In the genomic region with DNA sequence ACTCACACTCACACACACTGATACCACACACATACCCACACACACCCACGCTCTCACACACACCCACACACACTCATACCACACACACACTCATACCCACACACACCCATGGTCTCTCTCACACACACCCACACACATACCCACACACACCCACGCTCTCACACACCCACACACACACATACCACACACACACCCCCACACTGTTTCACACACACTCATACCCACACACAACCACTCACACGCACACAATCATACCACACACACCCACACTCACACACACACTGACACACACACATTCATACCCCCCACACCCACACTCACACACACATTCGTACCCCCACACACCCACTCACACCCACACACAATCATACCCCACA, we compare ENCODE assay signal across 28 cellular contexts.
"Had no signal": no experiment of that assay in that cellular context is flagged by ENCODE, and none has a peak within 500 bp of the region (broad histone marks: within the 10 kb centered on the region; RNA-seq: fewer than 3 reads in every experiment).

No MANE protein-coding gene starts in this region.

- ATAC-seq: activated CD4-positive, CD25-positive, alpha-beta regulatory T cell treated with anti-CD3 and anti-CD28 coated beads, Interleukin-2, amount 50 U/mL, for 24 hours; effector memory CD8-positive, alpha-beta T cell; gastroesophageal sphincter had no signal

- DNase-seq: activated CD4-positive, alpha-beta memory T cell treated with anti-CD3 and anti-CD28 coated beads for 36 hours; activated CD4-positive, alpha-beta T cell treated with anti-CD3 and anti-CD28 coated beads, Interleukin-2, amount 10 ng/mL, durations not matched to agents 24 days and 14 days; activated CD8-positive, alpha-beta memory T cell treated with anti-CD3 and anti-CD28 coated beads, Interleukin-2, amount 50 U/mL, for 4 hours; activated effector memory CD4-positive, alpha-beta T cell treated with anti-CD3 and anti-CD28 coated beads, Interleukin-2, amount 50 U/mL, for 16 hours; activated naive CD4-positive, alpha-beta T cell treated with anti-CD3 and anti-CD28 coated beads for 36 hours; activated naive CD8-positive, alpha-beta T cell treated with anti-CD3 and anti-CD28 coated beads for 36 hours; activated T-cell treated with anti-CD3 and anti-CD28 coated beads, Interleukin-2, amount 50 U/mL, for 1 hour; adrenal gland; caudate nucleus; cortex of kidney; effector memory CD8-positive, alpha-beta T cell; erythroblast; left ventricle myocardium inferior; mesendoderm; psoas muscle; spleen; stimulated activated naive CD4-positive, alpha-beta T cell treated with Interleukin-2 at 50 U/mL for 16 hours; substantia nigra; T-helper 9 cell; thyroid gland; WERI-Rb-1 had no signal

- H3K9me3 ChIP-seq: adrenal gland, ascending aorta, neutrophil, psoas muscle, thyroid gland had no signal

- H3K4me2 ChIP-seq: hepatocyte had no signal

- H3K27me3 ChIP-seq: adrenal gland, ascending aorta, gastroesophageal sphincter, neutrophil, thyroid gland had no signal

- H3K27ac ChIP-seq: adrenal gland, ascending aorta, gastroesophageal sphincter, hepatocyte, left ventricle myocardium inferior, neutrophil, parathyroid adenoma, psoas muscle, spleen, thyroid gland, WERI-Rb-1 had no signal

- H3K79me2 ChIP-seq: hepatocyte, parathyroid adenoma had no signal

- H3K36me3 ChIP-seq: adrenal gland, left ventricle myocardium inferior, neutrophil, spleen, thyroid gland, WERI-Rb-1 had no signal

- H3K9ac ChIP-seq: parathyroid adenoma had no signal

- H3K4me3 ChIP-seq: adrenal gland, ascending aorta, gastroesophageal sphincter, hepatocyte, left ventricle myocardium inferior, lung, psoas muscle, spleen, thyroid gland had no signal

- H3K4me1 ChIP-seq: adrenal gland, gastroesophageal sphincter, left ventricle myocardium inferior, parathyroid adenoma, psoas muscle, spleen, thyroid gland had no signal

- H2AFZ ChIP-seq: hepatocyte, parathyroid adenoma had no signal
